In genomic region chr2:1642066-1642861, GRCh38 we compare ENCODE assay signal across 17 cellular contexts.
A peak's percentile ranks its signal among the peaks of the same experiment; 100 is the strongest.
DNase-seq lines count a peak whose midpoint lies in the region; ATAC-seq and TF ChIP-seq lines count a peak whose summit lies in the region.
"Had no signal": no experiment of that assay in that cellular context is flagged by ENCODE, and none has a peak within 500 bp of the region (broad histone marks: within the 10 kb centered on the region; RNA-seq: fewer than 3 reads in every experiment).

No MANE protein-coding gene starts in this region.

- ATAC-seq in GM21529 (IDR thresholded peaks at IDR 0.05; ENCODE audit: unreplicated experiment) (no peak), GM18858 (IDR thresholded peaks at IDR 0.05; ENCODE audit: unreplicated experiment) (no peak), HG02623 (IDR thresholded peaks at IDR 0.05; ENCODE audit: unreplicated experiment) (no peak)
- ATAC-seq: activated T-helper 17 cell treated with anti-CD3 and anti-CD28 coated beads, Interleukin-2, amount 50 U/mL, for 72 hours had no signal

- no peaks in the 10 kb centered on the region for H3K27me3 ChIP-seq in iPS-18a (ENCODE audit: control insufficient read depth, insufficient read depth, low read length)
- no peaks in the 10 kb centered on the region for H3K27me3 ChIP-seq in rectal smooth muscle tissue (ENCODE audit: control insufficient read depth, insufficient read depth, low read length)
- H3K27me3 ChIP-seq: breast epithelium had no signal

- H3K9ac ChIP-seq in iPS-18a (ENCODE audit: low read length) (peak overlapping the region; percentile 28), rectal smooth muscle tissue (ENCODE audit: low read length) (no peak overlapping the region)

- H3K27ac ChIP-seq in iPS-18a (ENCODE audit: low read length) (no peak overlapping the region), rectal smooth muscle tissue (ENCODE audit: low read depth, low read length) (peak overlapping the region; percentile 8)
- H3K27ac ChIP-seq: breast epithelium had no signal

- H3K36me3 ChIP-seq in iPS-18a (ENCODE audit: control insufficient read depth, low read depth, low read length) = peaks cover 23% of the 10 kb centered on the region
- H3K36me3 ChIP-seq in rectal smooth muscle tissue (ENCODE audit: control insufficient read depth, insufficient read depth, low read length) = peaks cover 4% of the 10 kb centered on the region
- H3K36me3 ChIP-seq: breast epithelium had no signal

- no peaks in the 10 kb centered on the region for H3K9me3 ChIP-seq in iPS-18a (ENCODE audit: control insufficient read depth, low read depth, low read length)
- H3K9me3 ChIP-seq: breast epithelium had no signal

- H3K4me1 ChIP-seq in iPS-18a (ENCODE audit: control insufficient read depth, low read depth, low read length) (peaks cover 7% of the 10 kb centered on the region), rectal smooth muscle tissue (ENCODE audit: control insufficient read depth, insufficient read depth, low read length) (no peaks in the 10 kb centered on the region)
- H3K4me1 ChIP-seq: breast epithelium had no signal

- no peak overlapping the region for H3K4me3 ChIP-seq in astrocyte of the spinal cord (ENCODE audit: low read depth, low read length)
- H3K4me3 ChIP-seq in iPS-18a (ENCODE audit: low read length) = no peak overlapping the region
- no peak overlapping the region for H3K4me3 ChIP-seq in rectal smooth muscle tissue (ENCODE audit: low read length)
- H3K4me3 ChIP-seq: breast epithelium had no signal

- no peak for TF ChIP-seq CTCF in astrocyte of the spinal cord (IDR thresholded peaks at IDR 0.05; ENCODE audit: low read depth, low read length)

- in situ Hi-C loops in astrocyte of the spinal cord (cut with HindIII; ENCODE audit: low sequenced_read_pairs) = no loop called here

- DNase-seq in EL = peak; percentile 37
- DNase-seq in astrocyte of the spinal cord (ENCODE audit: low read depth, low spot score) = peak; percentile 80
- DNase-seq in activated gamma-delta T cell (lab: John Stamatoyannopoulos, UW) = no peak
- DNase-seq: activated CD4-positive, alpha-beta T cell treated with anti-CD3 and anti-CD28 coated beads, Interleukin-2, amount 50 U/mL, for 4 hours; Karpas-422; NCI-H1930; NCI-H774; occipital lobe; stimulated activated CD4-positive, alpha-beta T cell treated with anti-CD3 and anti-CD28 coated beads, Interleukin-15, amount 100 ng/mL, for 24 hours; T-helper 9 cell had no signal
